ENCODE assay signal across 1 cellular context in the genomic region with DNA sequence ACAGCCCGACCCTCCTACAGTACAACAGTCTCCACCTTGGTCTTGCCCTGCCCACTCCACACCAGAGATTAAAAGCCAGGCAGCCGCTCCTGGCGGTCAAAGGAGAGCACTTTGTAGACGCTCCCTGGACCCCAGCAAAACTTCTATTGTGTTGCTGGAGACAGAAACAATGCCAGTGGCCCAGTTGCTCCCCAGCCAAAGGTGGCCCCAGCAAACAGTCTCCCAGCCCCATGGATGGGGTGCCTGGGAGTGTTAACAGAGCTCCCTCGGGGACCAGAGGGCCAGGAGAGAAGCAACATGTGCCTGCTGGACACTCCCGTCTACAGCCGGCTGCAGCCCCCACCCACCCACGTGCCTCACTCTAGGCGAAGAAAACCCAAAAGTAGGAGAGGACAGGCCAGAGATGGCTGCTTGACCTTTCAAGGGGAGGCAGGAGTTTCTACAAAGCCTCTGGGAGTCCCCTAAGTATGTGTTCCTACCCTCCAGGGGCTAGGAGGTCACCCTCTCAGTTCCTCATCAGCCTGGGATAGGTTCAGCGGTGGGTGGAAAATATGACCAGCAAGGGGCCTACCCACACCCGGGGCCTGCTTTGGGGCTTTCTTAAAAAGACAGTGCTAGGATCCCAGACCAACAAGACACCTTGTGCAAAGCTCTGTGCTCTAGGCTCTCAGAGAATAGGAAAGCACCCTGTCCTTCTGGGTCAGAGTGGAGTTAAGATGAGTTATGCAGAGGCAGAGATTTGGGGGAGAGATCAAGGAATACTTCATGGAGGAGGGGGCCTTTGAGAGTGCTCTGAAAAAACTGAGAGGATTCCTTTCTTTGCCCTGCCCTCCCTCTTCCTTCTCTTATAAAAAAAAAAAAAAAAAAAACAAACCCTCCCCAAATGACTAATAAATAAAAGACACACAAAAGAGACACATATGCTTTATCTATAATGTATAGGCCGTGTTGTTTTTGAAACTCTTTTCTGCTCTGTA.
TF ChIP-seq lines count a peak whose summit lies in the region.

No MANE protein-coding gene starts in this region.

TF ChIP-seq in GM12878, 131 proteins besides CTCF, POLR2A, EP300 and RAD21 (continued from another document):
- TF ChIP-seq, protein P1, sequence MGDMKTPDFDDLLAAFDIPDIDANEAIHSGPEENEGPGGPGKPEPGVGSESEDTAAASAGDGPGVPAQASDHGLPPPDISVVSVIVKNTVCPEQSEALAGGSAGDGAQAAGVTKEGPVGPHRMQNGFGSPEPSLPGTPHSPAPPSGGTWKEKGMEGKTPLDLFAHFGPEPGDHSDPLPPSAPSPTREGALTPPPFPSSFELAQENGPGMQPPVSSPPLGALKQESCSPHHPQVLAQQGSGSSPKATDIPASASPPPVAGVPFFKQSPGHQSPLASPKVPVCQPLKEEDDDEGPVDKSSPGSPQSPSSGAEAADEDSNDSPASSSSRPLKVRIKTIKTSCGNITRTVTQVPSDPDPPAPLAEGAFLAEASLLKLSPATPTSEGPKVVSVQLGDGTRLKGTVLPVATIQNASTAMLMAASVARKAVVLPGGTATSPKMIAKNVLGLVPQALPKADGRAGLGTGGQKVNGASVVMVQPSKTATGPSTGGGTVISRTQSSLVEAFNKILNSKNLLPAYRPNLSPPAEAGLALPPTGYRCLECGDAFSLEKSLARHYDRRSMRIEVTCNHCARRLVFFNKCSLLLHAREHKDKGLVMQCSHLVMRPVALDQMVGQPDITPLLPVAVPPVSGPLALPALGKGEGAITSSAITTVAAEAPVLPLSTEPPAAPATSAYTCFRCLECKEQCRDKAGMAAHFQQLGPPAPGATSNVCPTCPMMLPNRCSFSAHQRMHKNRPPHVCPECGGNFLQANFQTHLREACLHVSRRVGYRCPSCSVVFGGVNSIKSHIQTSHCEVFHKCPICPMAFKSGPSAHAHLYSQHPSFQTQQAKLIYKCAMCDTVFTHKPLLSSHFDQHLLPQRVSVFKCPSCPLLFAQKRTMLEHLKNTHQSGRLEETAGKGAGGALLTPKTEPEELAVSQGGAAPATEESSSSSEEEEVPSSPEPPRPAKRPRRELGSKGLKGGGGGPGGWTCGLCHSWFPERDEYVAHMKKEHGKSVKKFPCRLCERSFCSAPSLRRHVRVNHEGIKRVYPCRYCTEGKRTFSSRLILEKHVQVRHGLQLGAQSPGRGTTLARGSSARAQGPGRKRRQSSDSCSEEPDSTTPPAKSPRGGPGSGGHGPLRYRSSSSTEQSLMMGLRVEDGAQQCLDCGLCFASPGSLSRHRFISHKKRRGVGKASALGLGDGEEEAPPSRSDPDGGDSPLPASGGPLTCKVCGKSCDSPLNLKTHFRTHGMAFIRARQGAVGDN (IDR thresholded peaks at IDR 0.05): peak; percentile 98
- TF ChIP-seq HDAC2 (IDR thresholded peaks at IDR 0.05): no peak
- TF ChIP-seq SUPT20H (IDR thresholded peaks at IDR 0.05; ENCODE audit: borderline replicate concordance, control insufficient read depth, low read depth, low read length): no peak
- no peak for TF ChIP-seq NR2C2 (IDR thresholded peaks at IDR 0.05; ENCODE audit: borderline replicate concordance, control insufficient read depth, insufficient read length, low read depth)
- TF ChIP-seq, protein P2, sequence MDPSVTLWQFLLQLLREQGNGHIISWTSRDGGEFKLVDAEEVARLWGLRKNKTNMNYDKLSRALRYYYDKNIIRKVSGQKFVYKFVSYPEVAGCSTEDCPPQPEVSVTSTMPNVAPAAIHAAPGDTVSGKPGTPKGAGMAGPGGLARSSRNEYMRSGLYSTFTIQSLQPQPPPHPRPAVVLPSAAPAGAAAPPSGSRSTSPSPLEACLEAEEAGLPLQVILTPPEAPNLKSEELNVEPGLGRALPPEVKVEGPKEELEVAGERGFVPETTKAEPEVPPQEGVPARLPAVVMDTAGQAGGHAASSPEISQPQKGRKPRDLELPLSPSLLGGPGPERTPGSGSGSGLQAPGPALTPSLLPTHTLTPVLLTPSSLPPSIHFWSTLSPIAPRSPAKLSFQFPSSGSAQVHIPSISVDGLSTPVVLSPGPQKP (IDR thresholded peaks at IDR 0.05; ENCODE audit: low read depth, low read length): no peak
- TF ChIP-seq BACH1 (IDR thresholded peaks at IDR 0.05; ENCODE audit: borderline replicate concordance): peak; percentile 88; the same call in 1 of the 2 replicates
- no peak for TF ChIP-seq HDAC6 (IDR thresholded peaks at IDR 0.05; ENCODE audit: unreplicated experiment)
- TF ChIP-seq KAT2A (conservative IDR thresholded peaks at IDR 0.05; ENCODE audit: control insufficient read depth, low read depth, low read length): no peak
- TF ChIP-seq TCF7 (IDR thresholded peaks at IDR 0.05; ENCODE audit: borderline replicate concordance): no peak
- no peak for TF ChIP-seq FOS (IDR thresholded peaks at IDR 0.05; ENCODE audit: borderline replicate concordance, extremely low read depth, insufficient read length)
- TF ChIP-seq, protein P3, sequence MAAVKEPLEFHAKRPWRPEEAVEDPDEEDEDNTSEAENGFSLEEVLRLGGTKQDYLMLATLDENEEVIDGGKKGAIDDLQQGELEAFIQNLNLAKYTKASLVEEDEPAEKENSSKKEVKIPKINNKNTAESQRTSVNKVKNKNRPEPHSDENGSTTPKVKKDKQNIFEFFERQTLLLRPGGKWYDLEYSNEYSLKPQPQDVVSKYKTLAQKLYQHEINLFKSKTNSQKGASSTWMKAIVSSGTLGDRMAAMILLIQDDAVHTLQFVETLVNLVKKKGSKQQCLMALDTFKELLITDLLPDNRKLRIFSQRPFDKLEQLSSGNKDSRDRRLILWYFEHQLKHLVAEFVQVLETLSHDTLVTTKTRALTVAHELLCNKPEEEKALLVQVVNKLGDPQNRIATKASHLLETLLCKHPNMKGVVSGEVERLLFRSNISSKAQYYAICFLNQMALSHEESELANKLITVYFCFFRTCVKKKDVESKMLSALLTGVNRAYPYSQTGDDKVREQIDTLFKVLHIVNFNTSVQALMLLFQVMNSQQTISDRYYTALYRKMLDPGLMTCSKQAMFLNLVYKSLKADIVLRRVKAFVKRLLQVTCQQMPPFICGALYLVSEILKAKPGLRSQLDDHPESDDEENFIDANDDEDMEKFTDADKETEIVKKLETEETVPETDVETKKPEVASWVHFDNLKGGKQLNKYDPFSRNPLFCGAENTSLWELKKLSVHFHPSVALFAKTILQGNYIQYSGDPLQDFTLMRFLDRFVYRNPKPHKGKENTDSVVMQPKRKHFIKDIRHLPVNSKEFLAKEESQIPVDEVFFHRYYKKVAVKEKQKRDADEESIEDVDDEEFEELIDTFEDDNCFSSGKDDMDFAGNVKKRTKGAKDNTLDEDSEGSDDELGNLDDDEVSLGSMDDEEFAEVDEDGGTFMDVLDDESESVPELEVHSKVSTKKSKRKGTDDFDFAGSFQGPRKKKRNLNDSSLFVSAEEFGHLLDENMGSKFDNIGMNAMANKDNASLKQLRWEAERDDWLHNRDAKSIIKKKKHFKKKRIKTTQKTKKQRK (IDR thresholded peaks at IDR 0.05; ENCODE audit: low read depth, low read length): no peak
- TF ChIP-seq ZSCAN29 (IDR thresholded peaks at IDR 0.05): no peak
- TF ChIP-seq SIX5 (IDR thresholded peaks at IDR 0.05; ENCODE audit: low read depth, low read length, severe bottlenecking): no peak
- peak; percentile 83 for TF ChIP-seq SMARCA5 (IDR thresholded peaks at IDR 0.05)
- TF ChIP-seq, protein P4, sequence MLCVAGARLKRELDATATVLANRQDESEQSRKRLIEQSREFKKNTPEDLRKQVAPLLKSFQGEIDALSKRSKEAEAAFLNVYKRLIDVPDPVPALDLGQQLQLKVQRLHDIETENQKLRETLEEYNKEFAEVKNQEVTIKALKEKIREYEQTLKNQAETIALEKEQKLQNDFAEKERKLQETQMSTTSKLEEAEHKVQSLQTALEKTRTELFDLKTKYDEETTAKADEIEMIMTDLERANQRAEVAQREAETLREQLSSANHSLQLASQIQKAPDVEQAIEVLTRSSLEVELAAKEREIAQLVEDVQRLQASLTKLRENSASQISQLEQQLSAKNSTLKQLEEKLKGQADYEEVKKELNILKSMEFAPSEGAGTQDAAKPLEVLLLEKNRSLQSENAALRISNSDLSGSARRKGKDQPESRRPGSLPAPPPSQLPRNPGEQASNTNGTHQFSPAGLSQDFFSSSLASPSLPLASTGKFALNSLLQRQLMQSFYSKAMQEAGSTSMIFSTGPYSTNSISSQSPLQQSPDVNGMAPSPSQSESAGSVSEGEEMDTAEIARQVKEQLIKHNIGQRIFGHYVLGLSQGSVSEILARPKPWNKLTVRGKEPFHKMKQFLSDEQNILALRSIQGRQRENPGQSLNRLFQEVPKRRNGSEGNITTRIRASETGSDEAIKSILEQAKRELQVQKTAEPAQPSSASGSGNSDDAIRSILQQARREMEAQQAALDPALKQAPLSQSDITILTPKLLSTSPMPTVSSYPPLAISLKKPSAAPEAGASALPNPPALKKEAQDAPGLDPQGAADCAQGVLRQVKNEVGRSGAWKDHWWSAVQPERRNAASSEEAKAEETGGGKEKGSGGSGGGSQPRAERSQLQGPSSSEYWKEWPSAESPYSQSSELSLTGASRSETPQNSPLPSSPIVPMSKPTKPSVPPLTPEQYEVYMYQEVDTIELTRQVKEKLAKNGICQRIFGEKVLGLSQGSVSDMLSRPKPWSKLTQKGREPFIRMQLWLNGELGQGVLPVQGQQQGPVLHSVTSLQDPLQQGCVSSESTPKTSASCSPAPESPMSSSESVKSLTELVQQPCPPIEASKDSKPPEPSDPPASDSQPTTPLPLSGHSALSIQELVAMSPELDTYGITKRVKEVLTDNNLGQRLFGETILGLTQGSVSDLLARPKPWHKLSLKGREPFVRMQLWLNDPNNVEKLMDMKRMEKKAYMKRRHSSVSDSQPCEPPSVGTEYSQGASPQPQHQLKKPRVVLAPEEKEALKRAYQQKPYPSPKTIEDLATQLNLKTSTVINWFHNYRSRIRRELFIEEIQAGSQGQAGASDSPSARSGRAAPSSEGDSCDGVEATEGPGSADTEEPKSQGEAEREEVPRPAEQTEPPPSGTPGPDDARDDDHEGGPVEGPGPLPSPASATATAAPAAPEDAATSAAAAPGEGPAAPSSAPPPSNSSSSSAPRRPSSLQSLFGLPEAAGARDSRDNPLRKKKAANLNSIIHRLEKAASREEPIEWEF (IDR thresholded peaks at IDR 0.05; ENCODE audit: insufficient replicate concordance, low read depth, low read length): peak; percentile 62
- TF ChIP-seq HDGF (IDR thresholded peaks at IDR 0.05): no peak
- no peak for TF ChIP-seq STAT1 (conservative IDR thresholded peaks at IDR 0.05)
- TF ChIP-seq CREM (IDR thresholded peaks at IDR 0.05; ENCODE audit: low read depth): peak; percentile 94
- TF ChIP-seq NFIC (IDR thresholded peaks at IDR 0.05; ENCODE audit: low read depth, low read length): peak; percentile 90
- no peak for TF ChIP-seq RBBP5 (conservative IDR thresholded peaks at IDR 0.05)
- peak; percentile 92 for TF ChIP-seq IRF4 (IDR thresholded peaks at IDR 0.05; ENCODE audit: low read depth, low read length)
- TF ChIP-seq ZNF384 (IDR thresholded peaks at IDR 0.05; ENCODE audit: borderline replicate concordance, low read depth, low read length): peak; percentile 70
TF ChIP-seq in GM12878: peak in this region for 63.
